18 cellular contexts compared by ENCODE assay signal in genomic region chr1:32307313-32307712, GRCh38. TPM values are rescaled to one million over a fixed set of nuclear protein-coding genes. Genes with fewer than 3 reads are reported as not detected.
A peak's percentile ranks its signal among the peaks of the same experiment; 100 is the strongest.
DNase-seq lines count a peak whose midpoint lies in the region; ATAC-seq, FAIRE-seq and TF ChIP-seq lines count a peak whose summit lies in the region.
"Had no signal": no experiment of that assay in that cellular context is flagged by ENCODE, and none has a peak within 500 bp of the region (broad histone marks: within the 10 kb centered on the region; RNA-seq: fewer than 3 reads in every experiment).

No MANE protein-coding gene starts in this region.

- TF ChIP-seq RAD21 in GM12878 (IDR thresholded peaks at IDR 0.05; ENCODE audit: insufficient read depth, low read depth, low read length): no peak

- intact Hi-C loops in GM12878 (cut with micrococcal nuclease; ENCODE audit: unreplicated experiment): no loop called here

- in situ Hi-C loops in GM12878 (cut with MboI): no loop called here

- no peak for FAIRE-seq in GM12878 (lab: Jason Lieb, UNC)
- FAIRE-seq: H1 had no signal

- ATAC-seq in activated CD4-positive, CD25-positive, alpha-beta regulatory T cell treated with anti-CD3 and anti-CD28 coated beads, Interleukin-2, amount 50 U/mL, for 24 hours: peak; percentile 83 to 94
- ATAC-seq in GM12878: no peak

- H4K20me1 ChIP-seq in GM12878 (ENCODE audit: control insufficient read depth, insufficient read depth) (peaks cover 3% of the 10 kb centered on the region; the same call in 1 of the 2 replicates), osteoblast (ENCODE audit: insufficient read depth, low read length) (peaks cover 12% of the 10 kb centered on the region)

- H3K4me1 Mint-ChIP-seq in osteocyte (ENCODE audit: unreplicated experiment): peaks cover 26% of the 10 kb centered on the region

- H3K79me2 ChIP-seq in GM12878 (ENCODE audit: control insufficient read depth, insufficient read depth, low read length) (peaks cover 74% of the 10 kb centered on the region), osteoblast (ENCODE audit: insufficient read depth, low read length) (peaks cover 28% of the 10 kb centered on the region)

- H3K4me3 ChIP-seq in NB4 (ENCODE audit: low read depth, low read length) (no peak overlapping the region), GM12878 (no peak overlapping the region), osteoblast (ENCODE audit: insufficient read depth, low read length) (no peak overlapping the region)
- H3K4me3 ChIP-seq: left ventricle myocardium inferior, vagina had no signal

- no peak for TF ChIP-seq EP300 in GM12878 (IDR thresholded peaks at IDR 0.05; ENCODE audit: borderline replicate concordance in 1 of 2, control insufficient read depth in 1 of 2, low read depth in 2 of 2, low read length in 2 of 2)

- SMC1A ChIA-PET in GM12878 (lab: Charles Lee; ENCODE audit: uncharacterized antibody, unreplicated experiment): interaction anchor here (0.6 to 4.0 kb wide), 9 partner anchors 8 to 185 kb away, joined by 3 to 12 read pairs (median 6); no protein-coding TSS in a partner anchor

- H3K9ac ChIP-seq in GM12878 (ENCODE audit: control insufficient read depth, insufficient read depth, low read length): no peak overlapping the region

- no peak for DNase-seq in activated CD4-positive, CD25-positive, alpha-beta regulatory T cell (lab: John Stamatoyannopoulos, UW)
- DNase-seq in NB4 (ENCODE audit: low read depth) (peak; percentile 35), GM12878 (ENCODE audit: low read depth, low spot score) (no peak), osteoblast (ENCODE audit: insufficient read length, low spot score, missing footprints) (no peak), osteocyte (ENCODE audit: extremely low spot score, unreplicated experiment) (no peak), glomerular visceral epithelial cell (ENCODE audit: extremely low spot score) (no peak), amniotic stem cell (lab: John Stamatoyannopoulos, UW) (no peak)
- DNase-seq: activated CD4-positive, alpha-beta T cell treated with anti-CD3 and anti-CD28 coated beads for 1 hour; DMS79 treated with DMSO at 0.1 percent for 48 hours; effector CD4-positive, alpha-beta T cell; left ventricle myocardium inferior; NCI-H1417 treated with DMSO at 0.1 percent for 48 hours; NCI-H748 treated with DMSO at 0.1 percent for 48 hours; SIG-M5; stimulated activated CD4-positive, alpha-beta T cell treated with anti-CD3 and anti-CD28 coated beads, Interleukin-12 subunit alpha, Interleukin-12 subunit beta, amount 100 ng/mL, for 4 hours had no signal

- no peak overlapping the region for H3K4me3 Mint-ChIP-seq in osteocyte (ENCODE audit: unreplicated experiment)

- no peaks in the 10 kb centered on the region for H3K27me3 Mint-ChIP-seq in osteocyte (ENCODE audit: unreplicated experiment)

- peaks cover 14% of the 10 kb centered on the region for H3K4me1 ChIP-seq in GM12878 (ENCODE audit: control insufficient read depth, insufficient read depth, low read length)
- H3K4me1 ChIP-seq in osteoblast (ENCODE audit: insufficient read depth, low read length): peaks cover 21% of the 10 kb centered on the region
- H3K4me1 ChIP-seq: vagina had no signal

- TF ChIP-seq POLR2A in NB4 (IDR thresholded peaks at IDR 0.05; ENCODE audit: extremely low read depth, insufficient read length) (no peak), GM12878 (IDR thresholded peaks at IDR 0.05; ENCODE audit: low read depth, low read length) (no peak)

- WGBS in GM12878 (ENCODE audit: insufficient coverage, insufficient replicate concordance, low lambda C conversion rate, missing lambda C conversion rate): 77% methylated on average over 2 of the region's 2 CpGs

- H3K27ac Mint-ChIP-seq in osteocyte (ENCODE audit: unreplicated experiment): no peak overlapping the region

- no peak for TF ChIP-seq CTCF in NB4 (IDR thresholded peaks at IDR 0.05; ENCODE audit: low read depth, low read length)
- TF ChIP-seq CTCF in GM12878 (IDR thresholded peaks at IDR 0.05 in 2 of 3, conservative IDR thresholded peaks at IDR 0.05 in 1 of 3; ENCODE audit: control insufficient read depth in 2 of 3, extremely low read depth in 1 of 3, insufficient read depth in 1 of 3, low read depth in 3 of 3, low read length in 3 of 3): no peak
- TF ChIP-seq CTCF in osteoblast (IDR thresholded peaks at IDR 0.05; ENCODE audit: extremely low read depth, low read depth, low read length): no peak
- TF ChIP-seq CTCF in osteocyte (IDR thresholded peaks at IDR 0.05): no peak

- H3K9me3 Mint-ChIP-seq in osteocyte (ENCODE audit: unreplicated experiment): peaks cover 3% of the 10 kb centered on the region

- 0 out of 2 replicates have a peak overlapping the region, but pooled peaks have one; percentile 8 for H3K27ac ChIP-seq in GM12878 (ENCODE audit: control insufficient read depth, insufficient read depth)
- peak overlapping the region; percentile 19 for H3K27ac ChIP-seq in osteoblast (ENCODE audit: low read depth, low read length)
- H3K27ac ChIP-seq: left ventricle myocardium inferior, vagina had no signal

- CTCF ChIA-PET in GM12878 (lab: Yijun Ruan, JAX): interaction anchor here (1.0 to 2.5 kb wide), 8 partner anchors 10 to 92 kb away, joined by 3 to 16 read pairs (median 8); no protein-coding TSS in a partner anchor

- H3K4me2 ChIP-seq in GM12878 (ENCODE audit: control insufficient read depth, insufficient read depth) (peak overlapping the region; percentile 13; the same call in 1 of the 2 replicates), osteoblast (ENCODE audit: insufficient read depth, low read length) (peak overlapping the region; percentile 42)

- H2AFZ ChIP-seq in GM12878 (ENCODE audit: control insufficient read depth, low read depth, low read length) (no peak overlapping the region), osteoblast (ENCODE audit: low read length) (no peak overlapping the region)

- peaks cover 17 to 33% of the 10 kb centered on the region in 2 experiments for H3K36me3 ChIP-seq in GM12878 (ENCODE audit: control insufficient read depth in 2 of 2, insufficient read depth in 2 of 2, low read length in 1 of 2)
- H3K36me3 ChIP-seq in osteoblast (ENCODE audit: insufficient read depth, low read length): peaks cover 26% of the 10 kb centered on the region

- H3K27me3 ChIP-seq in GM12878 (replicated peaks in 1 of 2; ENCODE audit: control insufficient read depth in 2 of 2, insufficient read depth in 2 of 2, low read length in 1 of 2): no peaks in the 10 kb centered on the region
- no peaks in the 10 kb centered on the region for H3K27me3 ChIP-seq in osteoblast (ENCODE audit: insufficient read depth, low read length)
- H3K27me3 ChIP-seq: vagina had no signal

- no TSS peak for BruUV-seq in GM12878 (replicated peaks; lab: Mats Ljungman, UMichigan)

- RAD21 ChIA-PET in GM12878 (lab: Charles Lee; ENCODE audit: unreplicated experiment): interaction anchor here (0.9 to 2.7 kb wide), 6 partner anchors 9 to 59 kb away, joined by 3 to 9 read pairs (median 4); no protein-coding TSS in a partner anchor

- H3K36me3 Mint-ChIP-seq in osteocyte (ENCODE audit: unreplicated experiment): peaks cover 29% of the 10 kb centered on the region

- POLR2A ChIA-PET in GM12878 (lab: Charles Lee): interaction anchor here (0.6 to 2.8 kb wide), 3 partner anchors 10 to 337 kb away, joined by 3 to 13 read pairs (median 3); no protein-coding TSS in a partner anchor

- H3K9me3 ChIP-seq in GM12878 (replicated peaks; ENCODE audit: control insufficient read depth, insufficient read depth, low read length) (peaks cover 11% of the 10 kb centered on the region), osteoblast (ENCODE audit: low read depth, low read length) (no peaks in the 10 kb centered on the region)
- H3K9me3 ChIP-seq: vagina had no signal

RNA-seq across cellular contexts. Expression of gene HDAC1, which starts 15.4 kb away (rescaled TPM):
- 223 and 249 TPM in 2 replicates for total RNA-seq in GM12878 (2013; cell fraction: nucleolus; rRNA removed)
- total RNA-seq in GM12878 (2014; rRNA removed) (154 and 164 TPM in 2 replicates), GM12878 (2014; rRNA removed; fragmentation: Illumina TruSeq; extraction: Trizol) (145 and 147 TPM in 2 replicates), GM12878 (2021) (153 and 154 TPM in 2 replicates), osteoblast (44.5 and 46.6 TPM in 2 replicates), osteocyte (77.5 and 79.2 TPM in 2 replicates)
- polyA plus RNA-seq in GM12878 (2011; ENCODE audit: low read depth): 251 TPM
- polyA plus RNA-seq in GM12878 (2011; rRNA removed) (285 and 331 TPM in 2 replicates), GM12878 (2014; fragmentation: Illumina TruSeq; extraction: Trizol) (189 and 199 TPM in 2 replicates), GM12878 (2014; fragmentation: Nextera tagmentation; extraction: Ambion mirVana) (100 to 1,000 TPM; 150 to 151 TPM), GM12878 (2014; rRNA removed) (170 and 182 TPM in 2 replicates), GM12878 (2016; fragmentation: Nextera tagmentation; extraction: Ambion mirVana) (100 to 1,000 TPM; 196 to 206 TPM)
- 262 and 280 TPM in 2 replicates for polyA plus RNA-seq in GM12878 (2011; cell fraction: cytosol; rRNA removed)
- polyA plus RNA-seq in GM12878 (2011; cell fraction: nucleus; rRNA removed): 560 and 603 TPM in 2 replicates
- 155 and 221 TPM in 2 replicates for polyA plus RNA-seq in GM12878 (2012)
- polyA minus RNA-seq in GM12878 (2011; rRNA and poly(A)+ RNA removed): 318 and 386 TPM in 2 replicates
- 63.9 and 75.7 TPM in 2 replicates for polyA minus RNA-seq in GM12878 (2011; cell fraction: cytosol; rRNA and poly(A)+ RNA removed)
- 138 and 194 TPM in 2 replicates for polyA minus RNA-seq in GM12878 (2011; cell fraction: nucleus; rRNA and poly(A)+ RNA removed)

RNA-seq across cellular contexts. Expression of gene MARCKSL1, which starts 28.7 kb away (rescaled TPM):
- total RNA-seq in GM12878 (2013; cell fraction: nucleolus; rRNA removed): 37.8 and 40.5 TPM in 2 replicates
- total RNA-seq in GM12878 (2014; rRNA removed) (106 TPM in 2 replicates), GM12878 (2014; rRNA removed; fragmentation: Illumina TruSeq; extraction: Trizol) (71.4 and 80.8 TPM in 2 replicates), GM12878 (2021) (180 and 191 TPM in 2 replicates), osteoblast (15.9 and 16.6 TPM in 2 replicates), osteocyte (169 TPM in 2 replicates)
- 85.9 TPM for polyA plus RNA-seq in GM12878 (2011; ENCODE audit: low read depth)
- polyA plus RNA-seq in GM12878 (2011; rRNA removed) (106 and 147 TPM in 2 replicates), GM12878 (2014; fragmentation: Illumina TruSeq; extraction: Trizol) (189 and 225 TPM in 2 replicates), GM12878 (2014; fragmentation: Nextera tagmentation; extraction: Ambion mirVana) (10 to 100 TPM; 14.5 to 32.6 TPM), GM12878 (2014; rRNA removed) (200 and 211 TPM in 2 replicates), GM12878 (2016; fragmentation: Nextera tagmentation; extraction: Ambion mirVana) (100 to 1,000 TPM; 169 to 194 TPM)
- polyA plus RNA-seq in GM12878 (2011; cell fraction: cytosol; rRNA removed): 195 and 246 TPM in 2 replicates
- 53.2 and 58.0 TPM in 2 replicates for polyA plus RNA-seq in GM12878 (2011; cell fraction: nucleus; rRNA removed)
- polyA plus RNA-seq in GM12878 (2012): 125 and 138 TPM in 2 replicates
- polyA minus RNA-seq in GM12878 (2011; rRNA and poly(A)+ RNA removed): 88.5 and 105 TPM in 2 replicates
- polyA minus RNA-seq in GM12878 (2011; cell fraction: cytosol; rRNA and poly(A)+ RNA removed): 30.7 and 31.0 TPM in 2 replicates
- 29.0 and 35.5 TPM in 2 replicates for polyA minus RNA-seq in GM12878 (2011; cell fraction: nucleus; rRNA and poly(A)+ RNA removed)

RNA-seq across cellular contexts. Expression of gene FAM229A, which starts 55.0 kb away (rescaled TPM):
- total RNA-seq in GM12878 (2013; cell fraction: nucleolus; rRNA removed): 18.1 and 20.0 TPM in 2 replicates
- 1.4 and 2.1 TPM in 2 replicates for total RNA-seq in GM12878 (2014; rRNA removed)
- 1.2 and 1.3 TPM in 2 replicates for total RNA-seq in GM12878 (2014; rRNA removed; fragmentation: Illumina TruSeq; extraction: Trizol)
- 3.1 and 5.1 TPM in 2 replicates for total RNA-seq in GM12878 (2021)
- polyA plus RNA-seq in GM12878 (2011; ENCODE audit: low read depth): 2.6 TPM
- polyA plus RNA-seq in GM12878 (2011; rRNA removed): 4.0 and 5.3 TPM in 2 replicates
- 3.2 and 4.8 TPM in 2 replicates for polyA plus RNA-seq in GM12878 (2011; cell fraction: cytosol; rRNA removed)
- 34.5 and 36.3 TPM in 2 replicates for polyA plus RNA-seq in GM12878 (2011; cell fraction: nucleus; rRNA removed)
- 5.5 and 10.1 TPM in 2 replicates for polyA plus RNA-seq in GM12878 (2012)
- 2.6 and 2.9 TPM in 2 replicates for polyA plus RNA-seq in GM12878 (2014; fragmentation: Illumina TruSeq; extraction: Trizol)
- under 1 TPM in 1 of 2 experiments, not detected in 1; 0.02 TPM for polyA plus RNA-seq in GM12878 (2014; fragmentation: Nextera tagmentation; extraction: Ambion mirVana)
- polyA plus RNA-seq in GM12878 (2014; rRNA removed): 4.5 and 5.3 TPM in 2 replicates
- polyA plus RNA-seq in GM12878 (2016; fragmentation: Nextera tagmentation; extraction: Ambion mirVana): 1 to 10 TPM in 1 of 2 experiments, under 1 TPM in 1; 0.25 to 1.2 TPM
- polyA minus RNA-seq in GM12878 (2011; rRNA and poly(A)+ RNA removed): 2.3 and 3.1 TPM in 2 replicates
- polyA minus RNA-seq in GM12878 (2011; cell fraction: cytosol; rRNA and poly(A)+ RNA removed): 0.67 and 1.7 TPM in 2 replicates
- 3.0 and 8.3 TPM in 2 replicates for polyA minus RNA-seq in GM12878 (2011; cell fraction: nucleus; rRNA and poly(A)+ RNA removed)
- 1.8 and 2.5 TPM in 2 replicates for total RNA-seq in osteoblast
- total RNA-seq in osteocyte: 8.5 and 8.8 TPM in 2 replicates

RNA-seq across cellular contexts. Expression of gene TSSK3, which starts 55.0 kb away (rescaled TPM):
- 9.4 and 11.8 TPM in 2 replicates for total RNA-seq in GM12878 (2013; cell fraction: nucleolus; rRNA removed)
- total RNA-seq in GM12878 (2014; rRNA removed): 0.56 and 0.98 TPM in 2 replicates
- 0.63 and 1.6 TPM in 2 replicates for total RNA-seq in GM12878 (2014; rRNA removed; fragmentation: Illumina TruSeq; extraction: Trizol)
- 0.82 and 1.2 TPM in 2 replicates for total RNA-seq in GM12878 (2021)
- polyA plus RNA-seq in GM12878 (2011; ENCODE audit: low read depth): 1.00 TPM
- 0.67 and 1.2 TPM in 2 replicates for polyA plus RNA-seq in GM12878 (2011; rRNA removed)
- 0.62 and 0.78 TPM in 2 replicates for polyA plus RNA-seq in GM12878 (2011; cell fraction: cytosol; rRNA removed)
- polyA plus RNA-seq in GM12878 (2011; cell fraction: nucleus; rRNA removed): 1.2 and 2.2 TPM in 2 replicates
- polyA plus RNA-seq in GM12878 (2012): 1.3 and 3.3 TPM in 2 replicates
- polyA plus RNA-seq in GM12878 (2014; fragmentation: Illumina TruSeq; extraction: Trizol): 0.48 and 0.92 TPM in 2 replicates
- polyA plus RNA-seq in GM12878 (2014; fragmentation: Nextera tagmentation; extraction: Ambion mirVana): under 1 TPM; 0.42 to 0.77 TPM
- 0.51 and 1.2 TPM in 2 replicates for polyA plus RNA-seq in GM12878 (2014; rRNA removed)
- under 1 TPM; 0.58 to 0.82 TPM for polyA plus RNA-seq in GM12878 (2016; fragmentation: Nextera tagmentation; extraction: Ambion mirVana)
- polyA minus RNA-seq in GM12878 (2011; rRNA and poly(A)+ RNA removed): 0.46 and 0.51 TPM in 2 replicates
- not detected in 2 replicates for polyA minus RNA-seq in GM12878 (2011; cell fraction: cytosol; rRNA and poly(A)+ RNA removed)
- polyA minus RNA-seq in GM12878 (2011; cell fraction: nucleus; rRNA and poly(A)+ RNA removed): 0.73 and 1.2 TPM in 2 replicates
- total RNA-seq in osteoblast: 1.5 and 1.8 TPM in 2 replicates
- total RNA-seq in osteocyte: 3.5 and 4.4 TPM in 2 replicates
- total RNA-seq: vagina had no signal

RNA-seq across cellular contexts. Expression of gene LCK, which starts 56.2 kb away (rescaled TPM):
- 18.5 and 22.2 TPM in 2 replicates for total RNA-seq in GM12878 (2013; cell fraction: nucleolus; rRNA removed)
- total RNA-seq in GM12878 (2014; rRNA removed) (173 and 179 TPM in 2 replicates), GM12878 (2014; rRNA removed; fragmentation: Illumina TruSeq; extraction: Trizol) (97.7 and 109 TPM in 2 replicates), GM12878 (2021) (126 and 143 TPM in 2 replicates), osteoblast (0.29 TPM in 1 of 2 replicates, not detected in the other), osteocyte (not detected in 2 replicates)
- 43.6 TPM for polyA plus RNA-seq in GM12878 (2011; ENCODE audit: low read depth)
- polyA plus RNA-seq in GM12878 (2011; rRNA removed) (27.3 and 49.7 TPM in 2 replicates), GM12878 (2014; fragmentation: Illumina TruSeq; extraction: Trizol) (60.5 and 107 TPM in 2 replicates), GM12878 (2014; fragmentation: Nextera tagmentation; extraction: Ambion mirVana) (10 to 100 TPM; 31.5 to 46.0 TPM), GM12878 (2014; rRNA removed) (130 and 141 TPM in 2 replicates), GM12878 (2016; fragmentation: Nextera tagmentation; extraction: Ambion mirVana) (100 to 1,000 TPM; 148 to 162 TPM)
- 65.6 and 72.1 TPM in 2 replicates for polyA plus RNA-seq in GM12878 (2011; cell fraction: cytosol; rRNA removed)
- polyA plus RNA-seq in GM12878 (2011; cell fraction: nucleus; rRNA removed): 103 and 120 TPM in 2 replicates
- polyA plus RNA-seq in GM12878 (2012): 75.9 and 88.9 TPM in 2 replicates
- 44.6 and 73.7 TPM in 2 replicates for polyA minus RNA-seq in GM12878 (2011; rRNA and poly(A)+ RNA removed)
- polyA minus RNA-seq in GM12878 (2011; cell fraction: cytosol; rRNA and poly(A)+ RNA removed): 18.1 and 22.3 TPM in 2 replicates
- polyA minus RNA-seq in GM12878 (2011; cell fraction: nucleus; rRNA and poly(A)+ RNA removed): 19.1 and 27.7 TPM in 2 replicates
